ENCODE assay signal across 8 cellular contexts in the genomic region with DNA sequence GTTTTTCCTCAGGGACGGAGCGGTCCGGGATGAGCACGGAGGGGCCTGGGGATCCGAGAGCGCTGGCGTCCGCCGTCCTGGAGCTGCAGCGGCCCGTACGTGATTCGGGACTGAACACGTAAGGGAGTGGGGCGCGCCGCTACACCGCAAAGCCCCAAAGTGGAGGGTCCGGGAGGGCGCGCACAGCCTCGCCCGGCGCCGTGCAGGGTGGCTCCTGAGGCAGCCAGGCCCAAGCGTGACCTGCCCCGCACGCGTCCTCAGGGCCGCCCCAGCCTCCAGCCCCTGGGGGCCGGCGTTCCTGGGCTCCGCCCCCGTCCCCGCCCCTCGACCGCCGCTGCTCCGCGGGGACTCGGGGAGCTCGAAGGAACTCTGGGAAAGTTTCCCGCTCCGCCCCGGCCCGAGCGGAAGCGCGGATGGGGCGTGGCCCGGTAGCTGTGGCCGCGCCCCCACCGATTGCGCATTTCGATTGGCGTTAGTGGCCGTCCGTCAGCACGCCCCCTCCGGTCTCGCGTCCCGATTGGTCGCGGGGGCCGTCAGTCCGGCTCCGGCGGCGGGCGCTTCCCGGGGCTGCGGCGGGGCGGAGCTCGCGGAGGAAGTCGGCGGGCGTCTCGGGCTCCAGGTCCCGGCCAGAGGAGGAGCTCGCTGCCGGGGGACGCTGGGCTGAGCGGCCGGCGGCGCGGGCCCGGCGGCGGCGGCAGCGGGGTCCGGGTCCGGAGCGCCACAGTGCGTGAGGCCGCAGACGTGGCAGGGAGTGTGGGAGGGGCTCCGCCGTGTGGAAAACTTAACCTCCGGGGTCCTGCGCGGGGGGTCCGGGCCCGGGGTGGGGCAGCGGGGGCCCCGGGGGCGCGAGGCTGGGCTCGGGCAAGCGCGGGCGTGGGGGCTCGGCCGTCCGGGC. TPM values are rescaled to one million over a fixed set of nuclear protein-coding genes. Genes with fewer than 3 reads are reported as not detected.
DNase-seq lines count a peak whose midpoint lies in the region; ATAC-seq, FAIRE-seq and TF ChIP-seq lines count a peak whose summit lies in the region.

Gene ANKRD16 (minus strand): TSS at position 270 of the 895 bp plus-strand sequence. CDS start 539 bp downstream, outside the sequence.
Gene FBH1 (plus strand): TSS at position 620 of the 895 bp plus-strand sequence. CDS start 103 bp downstream, at position 723.

- H3K9me3 ChIP-seq in BE2C = no peaks in the 10 kb centered on the region

- peak within 1 kb of the TSS; percentile 11 for H3K27ac ChIP-seq in cingulate gyrus (ENCODE audit: low read depth, low read length)
- peak within 1 kb of the TSS; percentile 69 for H3K27ac ChIP-seq in layer of hippocampus (ENCODE audit: low read depth, low read length)

- H3K27me3 ChIP-seq in BE2C (no peaks in the 10 kb centered on the region), layer of hippocampus (ENCODE audit: control insufficient read depth, insufficient read depth, low read length) (no peaks in the 10 kb centered on the region)

- ATAC-seq in HG03442 (IDR thresholded peaks at IDR 0.05; ENCODE audit: unreplicated experiment) = peak; percentile 85

- DNase-seq in BE2C (peak; percentile 96), GM19239 (ENCODE audit: insufficient read length, low spot score) (peak; percentile 93), NCI-H510A treated with DMSO at 0.1 percent for 48 hours (lab: John Stamatoyannopoulos, UW) (peak; percentile 82)
- peak; percentile 96 to 97 for DNase-seq in activated CD4-positive, alpha-beta T cell treated with anti-CD3 and anti-CD28 coated beads for 4 hours
- DNase-seq in stimulated activated CD4-positive, alpha-beta T cell treated with anti-CD3 and anti-CD28 coated beads, Interleukin-1b, Interleukin-23, amount 100 ng/mL, for 24 hours (ENCODE audit: low read depth in 4 of 4, low spot score in 1 of 4) = peak; percentile 93 to 98 (median 96)

- H3K36me3 ChIP-seq in BE2C = peaks cover 11% of the 10 kb centered on the region

- peak; percentile 86 for FAIRE-seq in GM19239 (lab: Jason Lieb, UNC)

- H3K4me1 ChIP-seq in BE2C = no peaks in the 10 kb centered on the region; the same call in 1 of the 2 replicates

- no peak for TF ChIP-seq CTCF in BE2C (IDR thresholded peaks at IDR 0.05; ENCODE audit: low read depth, low read length)

- H3K4me3 ChIP-seq in BE2C (ENCODE audit: low read depth, low read length) = peak within 1 kb of the TSS; percentile 82

RNA-seq across cellular contexts. Expression of gene ANKRD16, which starts in this region (rescaled TPM):
- 10.9 TPM for polyA plus RNA-seq in BE2C (2012; ENCODE audit: insufficient read depth, insufficient read length, low read depth)

RNA-seq across cellular contexts. Expression of gene FBH1, which starts in this region (rescaled TPM):
- 114 TPM for polyA plus RNA-seq in BE2C (2012; ENCODE audit: insufficient read depth, insufficient read length, low read depth)

Comparison
In these comparisons a context has a peak if more than half of its experiments do, and no peak if none do; other contexts are left out.
1. Peak in every context shown above with its lines: DNase-seq, ATAC-seq, H3K4me3 ChIP-seq and H3K27ac ChIP-seq.